12 cellular contexts compared by ENCODE assay signal in genomic region chr5:141725909-141726308, GRCh38.
"Had no signal": no experiment of that assay in that cellular context is flagged by ENCODE, and none has a peak within 500 bp of the region (broad histone marks: within the 10 kb centered on the region; RNA-seq: fewer than 3 reads in every experiment).

No MANE protein-coding gene starts in this region.

- ATAC-seq: activated naive CD8-positive, alpha-beta T cell treated with anti-CD3 and anti-CD28 coated beads, Interleukin-2, amount 50 U/mL, for 24 hours; activated T-helper 17 cell treated with anti-CD3 and anti-CD28 coated beads, Interleukin-2, amount 50 U/mL, for 72 hours; stimulated activated effector memory CD8-positive, alpha-beta T cell treated with anti-CD3 and anti-CD28 coated beads, Interleukin-12 subunit alpha, Interleukin-12 subunit beta, amount 100 ng/mL, for 72 hours had no signal

- DNase-seq: activated CD4-positive, alpha-beta T cell treated with anti-CD3 and anti-CD28 coated beads, Interleukin-2, amount 50 U/mL, for 4 hours; activated CD4-positive, CD25-positive, alpha-beta regulatory T cell treated with anti-CD3 and anti-CD28 coated beads, Interleukin-2, amount 50 U/mL, for 72 hours; activated naive CD4-positive, alpha-beta T cell treated with anti-CD3 and anti-CD28 coated beads for 36 hours; activated naive CD8-positive, alpha-beta T cell treated with anti-CD3 and anti-CD28 coated beads, Interleukin-2, amount 50 U/mL, for 24 hours; esophagus squamous epithelium; foreskin melanocyte; head of caudate nucleus; immature natural killer cell had no signal

- H3K4me1 ChIP-seq: esophagus squamous epithelium, prostate gland had no signal

- H3K27ac ChIP-seq: cardiac muscle cell, esophagus squamous epithelium, prostate gland had no signal

- H3K4me3 ChIP-seq: cardiac muscle cell, esophagus squamous epithelium, prostate gland had no signal

- H3K27me3 ChIP-seq: cardiac muscle cell had no signal

- H3K36me3 ChIP-seq: cardiac muscle cell, esophagus squamous epithelium, prostate gland had no signal

- H3K9me3 ChIP-seq: esophagus squamous epithelium, prostate gland had no signal
